In the genomic region with DNA sequence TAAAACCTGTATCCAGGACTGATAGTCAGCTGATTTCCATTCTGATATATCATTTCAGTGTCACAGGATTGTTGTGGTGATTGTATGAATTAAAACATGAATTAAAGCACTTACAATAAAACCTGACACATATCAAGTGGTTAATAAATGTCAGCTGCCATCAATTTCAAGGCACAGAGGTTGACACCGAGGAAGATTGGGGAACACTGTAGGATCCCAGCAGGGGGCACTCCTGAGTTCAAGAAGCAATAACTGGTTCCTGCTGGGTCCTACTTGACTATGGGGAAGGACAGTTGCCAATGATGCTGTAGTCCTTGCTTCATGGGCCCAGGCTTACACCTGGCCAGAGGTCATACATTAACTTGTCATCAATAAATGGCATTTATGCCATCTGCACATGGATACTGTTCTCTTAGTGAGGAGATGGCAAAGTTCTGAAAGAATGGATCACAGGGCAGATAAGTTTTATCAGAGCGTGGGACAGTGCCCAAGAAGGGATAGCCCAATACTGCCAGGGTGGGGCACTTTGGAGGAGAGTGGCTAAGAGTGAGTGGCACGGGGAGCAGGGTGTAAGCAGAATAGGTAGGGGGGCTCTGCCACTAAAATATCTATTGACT, we compare ENCODE assay signal across 9 cellular contexts. TPM values are rescaled to one million over a fixed set of nuclear protein-coding genes. Genes with fewer than 3 reads are reported as not detected.
DNase-seq lines count a peak whose midpoint lies in the region; ATAC-seq, FAIRE-seq and TF ChIP-seq lines count a peak whose summit lies in the region.
"Had no signal": no experiment of that assay in that cellular context is flagged by ENCODE, and none has a peak within 500 bp of the region (broad histone marks: within the 10 kb centered on the region; RNA-seq: fewer than 3 reads in every experiment).

No MANE protein-coding gene starts in this region.

- no peak for TF ChIP-seq EP300 in sigmoid colon (IDR thresholded peaks at IDR 0.05)

- H3K36me3 Mint-ChIP-seq in activated naive CD4-positive, alpha-beta T cell treated with anti-CD3 and anti-CD28 coated beads for 36 hours (ENCODE audit: low read depth), result no peaks in the 10 kb centered on the region
- H3K36me3 Mint-ChIP-seq: activated naive CD8-positive, alpha-beta T cell had no signal

- CTCF ChIA-PET in activated naive CD4-positive, alpha-beta T cell treated with anti-CD3 and anti-CD28 coated beads for 36 hours (lab: Charles Lee), result interaction anchor here (0.5 to 1.0 kb wide), 3 partner anchors 25 to 496 kb away, joined by 3 to 4 read pairs (median 3); no protein-coding TSS in a partner anchor

- DNase-seq in activated naive CD4-positive, alpha-beta T cell treated with anti-CD3 and anti-CD28 coated beads for 36 hours, result peak; percentile 47
- DNase-seq in activated naive CD4-positive, alpha-beta T cell (lab: John Stamatoyannopoulos, UW), result no peak
- DNase-seq in LHCN-M2 (ENCODE audit: low read depth) (peak; percentile 50), astrocyte of the spinal cord (ENCODE audit: low read depth, low spot score) (no peak), lung (ENCODE audit: low spot score) (no peak), sigmoid colon (no peak), 8988T (no peak), RCC 7860 (ENCODE audit: low spot score) (no peak)

- no peak for ATAC-seq in lung (ENCODE audit: insufficient read depth, low FRiP score)

- H3K27ac Mint-ChIP-seq in activated naive CD4-positive, alpha-beta T cell treated with anti-CD3 and anti-CD28 coated beads for 36 hours, result no peak overlapping the region
- H3K27ac Mint-ChIP-seq: activated naive CD8-positive, alpha-beta T cell had no signal

- WGBS in lung, 2 donors, result 75 to 81% methylated on average over 3 of the region's 3 CpGs
- WGBS in sigmoid colon, 2 donors, result 73 to 84% methylated on average over 3 of the region's 3 CpGs

- no peaks in the 10 kb centered on the region for H3K4me1 Mint-ChIP-seq in activated naive CD4-positive, alpha-beta T cell treated with anti-CD3 and anti-CD28 coated beads for 36 hours (ENCODE audit: low read depth)

- H3K4me3 Mint-ChIP-seq in activated naive CD4-positive, alpha-beta T cell treated with anti-CD3 and anti-CD28 coated beads for 36 hours, result no peak overlapping the region
- H3K4me3 Mint-ChIP-seq: activated naive CD8-positive, alpha-beta T cell had no signal

- H3K4me1 ChIP-seq in lung (ENCODE audit: control insufficient read depth in 2 of 2, insufficient read depth in 2 of 2, low read length in 2 of 2) (peaks cover 0 to 2% of the 10 kb centered on the region in 2 donors), sigmoid colon (peaks cover 0 to 7% (median 0%) of the 10 kb centered on the region in 4 donors)

- peak; percentile 37 for TF ChIP-seq CTCF in astrocyte of the spinal cord (IDR thresholded peaks at IDR 0.05; ENCODE audit: low read depth, low read length)
- peak; percentile 20 for TF ChIP-seq CTCF in lung (IDR thresholded peaks at IDR 0.05; ENCODE audit: control extremely low read depth, extremely low read depth)
- no peak for TF ChIP-seq CTCF in sigmoid colon (IDR thresholded peaks at IDR 0.05)

- H3K9me3 Mint-ChIP-seq in activated naive CD4-positive, alpha-beta T cell treated with anti-CD3 and anti-CD28 coated beads for 36 hours, result no peaks in the 10 kb centered on the region

- H3K27ac ChIP-seq in lung (ENCODE audit: low read depth in 1 of 2, low read length in 1 of 2) (no peak overlapping the region), sigmoid colon (no peak overlapping the region)

- FAIRE-seq in RCC 7860 (lab: Jason Lieb, UNC), result no peak

- TF ChIP-seq POLR2A in sigmoid colon (IDR thresholded peaks at IDR 0.05), result no peak

- H3K36me3 ChIP-seq in lung (ENCODE audit: control insufficient read depth in 2 of 2, insufficient read depth in 2 of 2, low read length in 2 of 2) (no peaks in the 10 kb centered on the region), sigmoid colon (no peaks in the 10 kb centered on the region)

- H3K27me3 ChIP-seq in lung (ENCODE audit: control insufficient read depth, insufficient read depth), result no peaks in the 10 kb centered on the region
- no peaks in the 10 kb centered on the region for H3K27me3 ChIP-seq in sigmoid colon

- peaks cover under 1% of the 10 kb centered on the region for H3K27me3 Mint-ChIP-seq in activated naive CD4-positive, alpha-beta T cell treated with anti-CD3 and anti-CD28 coated beads for 36 hours (ENCODE audit: low read depth)

- intact Hi-C loops in activated naive CD4-positive, alpha-beta T cell treated with anti-CD3 and anti-CD28 coated beads for 36 hours (cut with micrococcal nuclease), result loop anchor here (1.0 kb wide), 1 partner anchor 348 kb away; no protein-coding TSS in a partner anchor
- intact Hi-C loops in sigmoid colon (cut with DNase I), result no loop called here

- H3K4me3 ChIP-seq in astrocyte of the spinal cord (ENCODE audit: low read depth, low read length) (no peak overlapping the region), lung (no peak overlapping the region), sigmoid colon (no peak overlapping the region)

- no peaks in the 10 kb centered on the region for H3K9me3 ChIP-seq in lung (ENCODE audit: control insufficient read depth in 2 of 2, insufficient read depth in 1 of 2, low read length in 1 of 2)
- H3K9me3 ChIP-seq in sigmoid colon, result no peaks in the 10 kb centered on the region

- in situ Hi-C loops in astrocyte of the spinal cord (cut with HindIII; ENCODE audit: low sequenced_read_pairs), result no loop called here

RNA-seq across cellular contexts. Expression of a gene that starts 24.1 kb away (rescaled TPM):
- total RNA-seq in activated naive CD4-positive, alpha-beta T cell treated with anti-CD3 and anti-CD28 coated beads for 36 hours, result under 1 TPM; 0.29 to 0.30 TPM
- 48.3 and 58.5 TPM in 2 replicates for total RNA-seq in LHCN-M2 (2014; rRNA removed)
- 11.3 TPM for polyA plus RNA-seq in LHCN-M2 (2012)
- total RNA-seq in lung, result 10 to 100 TPM; 17.2 to 55.8 TPM
- 1 to 10 TPM; 4.1 to 6.2 TPM for polyA plus RNA-seq in lung
- 10 to 100 TPM; 14.5 to 20.5 (median 16.8) TPM for total RNA-seq in sigmoid colon
- 1 to 10 TPM; 1.2 to 3.4 (median 1.8) TPM for polyA plus RNA-seq in sigmoid colon

Comparison
In these comparisons a context has a peak if more than half of its experiments do, and no peak if none do; other contexts are left out.
1. DNase-seq: peak in activated naive CD4-positive, alpha-beta T cell treated with anti-CD3 and anti-CD28 coated beads for 36 hours (single experiment) and LHCN-M2 (single experiment); none in activated naive CD4-positive, alpha-beta T cell (0 of 4), astrocyte of the spinal cord (single experiment), lung (single experiment), sigmoid colon (single experiment), 8988T (single experiment) and RCC 7860 (single experiment).
2. CTCF ChIP-seq: peak in astrocyte of the spinal cord (single experiment) and lung (single experiment); none in sigmoid colon (0 of 4).
3. RNA of a gene that starts 24.1 kb away (total RNA-seq): 48.3 to 58.5 TPM in LHCN-M2, 17.2 to 55.8 TPM in lung and 14.5 to 20.5 TPM in sigmoid colon; 0.29 to 0.30 TPM in activated naive CD4-positive, alpha-beta T cell treated with anti-CD3 and anti-CD28 coated beads for 36 hours; every median in the first group is over 10 times any median in the second.